In the genomic region with DNA sequence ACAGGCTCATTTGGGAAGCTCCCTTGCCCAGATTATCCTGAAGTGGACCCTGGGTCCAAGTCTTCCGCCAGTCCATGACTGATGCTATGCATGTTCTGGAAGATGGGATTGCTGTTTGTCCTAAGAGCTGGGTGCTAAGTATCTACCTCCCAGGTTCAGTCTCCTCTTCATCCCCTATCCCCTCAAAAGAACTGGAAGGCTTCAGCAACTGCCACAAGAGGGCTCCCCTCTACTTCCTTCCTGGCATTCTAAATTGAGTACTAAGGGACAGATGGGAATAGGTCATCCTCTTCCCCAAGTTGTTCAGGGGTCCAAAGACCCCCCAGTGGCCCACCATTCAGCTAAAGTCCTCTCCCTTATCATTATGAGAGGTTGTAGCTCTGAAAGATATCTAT, we compare ENCODE assay signal across 11 cellular contexts. TPM values are rescaled to one million over a fixed set of nuclear protein-coding genes. Genes with fewer than 3 reads are reported as not detected.
DNase-seq lines count a peak whose midpoint lies in the region; ATAC-seq, FAIRE-seq and TF ChIP-seq lines count a peak whose summit lies in the region.
"Had no signal": no experiment of that assay in that cellular context is flagged by ENCODE, and none has a peak within 500 bp of the region (broad histone marks: within the 10 kb centered on the region; RNA-seq: fewer than 3 reads in every experiment).

No MANE protein-coding gene starts in this region.

- H3K27me3 ChIP-seq in IMR-90 (ENCODE audit: control insufficient read depth, insufficient read depth, low read length) (no peaks in the 10 kb centered on the region), K562 (ENCODE audit: control insufficient read depth in 2 of 2, insufficient read depth in 2 of 2, low read length in 2 of 2) (no peaks in the 10 kb centered on the region), neural cell (ENCODE audit: insufficient read depth, low read depth, low read length) (no peaks in the 10 kb centered on the region), Karpas-422 (ENCODE audit: low read length) (no peaks in the 10 kb centered on the region)

- POLR2A ChIA-PET in IMR-90 (lab: Charles Lee; ENCODE audit: unreplicated experiment) (no interaction called here), K562 (lab: Yijun Ruan, JAX) (interaction anchor here (0.6 to 2.1 kb wide), 2 partner anchors 12 to 13 kb away, joined by 3 to 6 read pairs; no protein-coding TSS in a partner anchor)

- peaks cover 6% of the 10 kb centered on the region for H3K9me1 ChIP-seq in IMR-90 (ENCODE audit: insufficient read depth, low read length)
- H3K9me1 ChIP-seq in K562 (ENCODE audit: control insufficient read depth, insufficient read depth, low read length), result peaks cover 4% of the 10 kb centered on the region

- intact Hi-C loops in IMR-90 (cut with micrococcal nuclease), result no loop called here
- intact Hi-C loops in K562 (cut with micrococcal nuclease), result loop anchor here (5.0 kb wide), 1 partner anchor 53 kb away; no protein-coding TSS in a partner anchor

- H3K18ac ChIP-seq in IMR-90 (ENCODE audit: low read depth, low read length), result no peak overlapping the region

- no peak for FAIRE-seq in K562 (lab: Jason Lieb, UNC)

- H2BK15ac ChIP-seq in IMR-90 (ENCODE audit: low read depth, low read length), result no peak overlapping the region

- H4K8ac ChIP-seq in IMR-90 (ENCODE audit: low read depth in 2 of 2, low read length in 2 of 2), result no peak overlapping the region

- H3K9ac ChIP-seq in IMR-90 (ENCODE audit: low read depth, low read length) (no peak overlapping the region), K562 (ENCODE audit: insufficient read depth in 1 of 2, low read depth in 2 of 2, low read length in 2 of 2) (no peak overlapping the region), neural cell (ENCODE audit: low read length) (no peak overlapping the region), Karpas-422 (ENCODE audit: low read length) (no peak overlapping the region)

- CTCF ChIA-PET in IMR-90 (lab: Yijun Ruan, JAX), result interaction anchor here (0.9 kb wide), 1 partner anchor 30 kb away, joined by 4 read pairs; a partner anchor contains a TSS
- CTCF ChIA-PET in K562 (lab: Yijun Ruan, JAX; ENCODE audit: low intra/inter-chr PET ratio), result interaction anchor here (1.0 kb wide), 1 partner anchor 181 kb away, joined by 3 read pairs; no protein-coding TSS in a partner anchor

- H3K4ac ChIP-seq in IMR-90 (ENCODE audit: low read depth, low read length), result no peak overlapping the region

- no peak overlapping the region for H2AK5ac ChIP-seq in IMR-90 (ENCODE audit: low read depth, low read length)

- H3K79me1 ChIP-seq in IMR-90 (ENCODE audit: low read depth in 1 of 2, low read length in 2 of 2), result peaks cover 16 to 62% of the 10 kb centered on the region in 2 experiments; a peak in 3 of 4 replicates

- TF ChIP-seq CTCF in IMR-90 (conservative IDR thresholded peaks at IDR 0.05; ENCODE audit: low read depth, low read length) (peak; percentile 22; the same call in 1 of the 2 replicates), K562 (IDR thresholded peaks at IDR 0.05 in 2 of 3, conservative IDR thresholded peaks at IDR 0.05 in 1 of 3; ENCODE audit: insufficient read depth in 2 of 3, low read depth in 1 of 3, low read length in 3 of 3) (peak; percentile 36 to 56 (median 49); a peak in 3 of 6 replicates), neural cell (IDR thresholded peaks at IDR 0.05; ENCODE audit: poor library complexity, severe bottlenecking) (peak; percentile 26)

- peak; percentile 37 for DNase-seq in NCI-H82 (lab: John Stamatoyannopoulos, UW)
- DNase-seq in NCI-H82 treated with DMSO at 0.1 percent for 48 hours (lab: John Stamatoyannopoulos, UW; ENCODE audit: unreplicated experiment), result no peak
- DNase-seq in IMR-90, result no peak
- DNase-seq in K562 (ENCODE audit: extremely low read depth in 1 of 4, low spot score in 3 of 4), result peak; percentile 25 to 38 (median 32)
- no peak for DNase-seq in NCI-H1092 treated with DMSO at 0.1 percent for 48 hours (lab: John Stamatoyannopoulos, UW)
- DNase-seq in Karpas-422, result no peak
- DNase-seq: islet precursor cell; stimulated activated CD4-positive, alpha-beta T cell treated with anti-CD3 and anti-CD28 coated beads, Interleukin-2, amount 100 ng/mL, for 24 hours had no signal

- TF ChIP-seq EP300 in K562 (IDR thresholded peaks at IDR 0.05; ENCODE audit: low read length) (no peak), neural cell (conservative IDR thresholded peaks at IDR 0.05; ENCODE audit: poor library complexity, severe bottlenecking) (no peak)

- no peak overlapping the region for H4K5ac ChIP-seq in IMR-90 (ENCODE audit: low read depth, low read length)

- H2AK9ac ChIP-seq in IMR-90 (replicated peaks; ENCODE audit: low read depth, low read length, poor library complexity), result no peak overlapping the region

- H3K4me3 ChIP-seq in IMR-90 (ENCODE audit: insufficient read depth, low read depth, low read length), result no peak overlapping the region
- no peak overlapping the region for H3K4me3 ChIP-seq in K562
- no peak overlapping the region for H3K4me3 ChIP-seq in neural cell (ENCODE audit: low read length)
- no peak overlapping the region for H3K4me3 ChIP-seq in Karpas-422 (ENCODE audit: low read length)

- H3K79me2 ChIP-seq in K562 (ENCODE audit: control insufficient read depth, insufficient read depth, low read length) (no peaks in the 10 kb centered on the region), neural cell (replicated peaks; ENCODE audit: insufficient read depth, low read length) (no peaks in the 10 kb centered on the region), Karpas-422 (ENCODE audit: low read length) (0 out of 2 replicates have a peak, but pooled peaks cover 3% of the 10 kb centered on the region)

- no peak overlapping the region for H3K23ac ChIP-seq in IMR-90 (ENCODE audit: low read depth, low read length)

- no peak overlapping the region for H2BK120ac ChIP-seq in IMR-90 (ENCODE audit: low read depth, low read length)

- ATAC-seq in IMR-90 (ENCODE audit: low read depth) (no peak), K562 (peak; percentile 56; the same call in 2 of the 3 replicates), HG02571 (IDR thresholded peaks at IDR 0.05; ENCODE audit: unreplicated experiment) (no peak)

- no peak overlapping the region for H3K14ac ChIP-seq in IMR-90 (replicated peaks; ENCODE audit: low read depth, low read length)

- BruUV-seq in IMR-90 (replicated peaks; lab: Mats Ljungman, UMichigan) (no TSS peak), K562 (replicated peaks; lab: Mats Ljungman, UMichigan) (no TSS peak)

- in situ Hi-C loops in IMR-90 (cut with MboI; ENCODE audit: low sequenced_read_pairs) (no loop called here), K562 (cut with MboI) (no loop called here)

- H3K27ac ChIP-seq in IMR-90 (ENCODE audit: insufficient read depth, low read length) (no peak overlapping the region), K562 (ENCODE audit: extremely low read depth, low read depth, low read length) (no peak overlapping the region), neural cell (ENCODE audit: low read length) (no peak overlapping the region), Karpas-422 (ENCODE audit: low read length) (no peak overlapping the region)

- no peaks in the 10 kb centered on the region for H3K9me2 ChIP-seq in neural cell (ENCODE audit: insufficient read depth, low read length)
- no peaks in the 10 kb centered on the region for H3K9me2 ChIP-seq in Karpas-422 (replicated peaks; ENCODE audit: insufficient read depth, low read length)

- dilution Hi-C loops in IMR-90 (cut with HindIII; ENCODE audit: low sequenced_read_pairs, unreplicated experiment), result no loop called here

- H4K91ac ChIP-seq in IMR-90 (ENCODE audit: insufficient read depth, low read depth, low read length), result no peak overlapping the region

- no CpG with 5 or more reads among the region's 1 CpG for WGBS in IMR-90 (ENCODE audit: extremely low coverage in 2 of 2, insufficient read length in 1 of 2), 2 experiments
- WGBS in K562 (ENCODE audit: insufficient coverage, low coverage, missing lambda C conversion rate), result 100% methylated on average over 1 of the region's 1 CpG

- H4K20me1 ChIP-seq in IMR-90 (ENCODE audit: insufficient read depth, low read length) (peaks cover 42% of the 10 kb centered on the region), K562 (replicated peaks; ENCODE audit: control insufficient read depth, insufficient read depth, low read length) (peaks cover 10% of the 10 kb centered on the region; the same call in 1 of the 2 replicates), neural cell (ENCODE audit: insufficient read depth) (no peaks in the 10 kb centered on the region), Karpas-422 (ENCODE audit: insufficient read depth, low read depth, low read length) (peaks cover 6% of the 10 kb centered on the region; the same call in 1 of the 2 replicates)

- H2AFZ ChIP-seq in IMR-90 (replicated peaks; ENCODE audit: low read length, poor library complexity), result no peak overlapping the region
- no peak overlapping the region for H2AFZ ChIP-seq in K562 (ENCODE audit: low read depth, low read length)
- no peak overlapping the region for H2AFZ ChIP-seq in neural cell (ENCODE audit: low read depth, low read length)
- no peak overlapping the region for H2AFZ ChIP-seq in Karpas-422 (ENCODE audit: low read length)

- H3K9me3 ChIP-seq in IMR-90 (ENCODE audit: control insufficient read depth, insufficient read depth, low read length) (no peaks in the 10 kb centered on the region), K562 (replicated peaks; ENCODE audit: control insufficient read depth, insufficient read depth, low read depth, low read length) (no peaks in the 10 kb centered on the region), neural cell (ENCODE audit: low read length) (no peaks in the 10 kb centered on the region), Karpas-422 (ENCODE audit: low read length) (no peaks in the 10 kb centered on the region)

- peaks cover 52% of the 10 kb centered on the region for H3K36me3 ChIP-seq in IMR-90 (ENCODE audit: control insufficient read depth, insufficient read depth, low read length)
- H3K36me3 ChIP-seq in K562 (ENCODE audit: control insufficient read depth, insufficient read depth, low read length), result peaks cover 85% of the 10 kb centered on the region
- peaks cover 7% of the 10 kb centered on the region for H3K36me3 ChIP-seq in neural cell (ENCODE audit: insufficient read depth, low read length)
- H3K36me3 ChIP-seq in Karpas-422 (ENCODE audit: insufficient read depth, low read length), result peaks cover 35% of the 10 kb centered on the region; the same call in 1 of the 2 replicates

- TF ChIP-seq RAD21 in IMR-90 (IDR thresholded peaks at IDR 0.05; ENCODE audit: low read length) (no peak), K562 (CRISPR knock-in tag; conservative IDR thresholded peaks at IDR 0.05 in 1 of 2, IDR thresholded peaks at IDR 0.05 in 1 of 2) (peak in 1 of 2 experiments; percentile 28; a peak in 1 of 4 replicates), neural cell (conservative IDR thresholded peaks at IDR 0.05) (peak; percentile 25)

- no peak overlapping the region for H3K56ac ChIP-seq in IMR-90 (ENCODE audit: extremely low read depth, insufficient read depth, low read length)

- TF ChIP-seq POLR2A in IMR-90 (IDR thresholded peaks at IDR 0.05; ENCODE audit: low read depth, low read length), result no peak
- no peak for TF ChIP-seq POLR2A in K562 (conservative IDR thresholded peaks at IDR 0.05)

- no peak overlapping the region for H2BK5ac ChIP-seq in IMR-90 (ENCODE audit: low read depth, low read length, poor library complexity, severe bottlenecking)

- no peak overlapping the region for H2BK20ac ChIP-seq in IMR-90 (ENCODE audit: low read depth, low read length)

- H3K4me1 ChIP-seq in IMR-90 (ENCODE audit: control insufficient read depth, insufficient read depth, low read length) (peaks cover 8% of the 10 kb centered on the region), K562 (replicated peaks in 1 of 2; ENCODE audit: control insufficient read depth in 2 of 2, insufficient read depth in 2 of 2, low read length in 2 of 2) (no peaks in the 10 kb centered on the region; a peak in 1 of 5 replicates), Karpas-422 (ENCODE audit: low read length) (no peaks in the 10 kb centered on the region)

- H3K4me2 ChIP-seq in IMR-90 (ENCODE audit: low read depth, low read length) (no peak overlapping the region), K562 (ENCODE audit: insufficient read depth, low read length) (no peak overlapping the region), neural cell (ENCODE audit: low read length) (no peak overlapping the region), Karpas-422 (ENCODE audit: low read depth, low read length, poor library complexity, severe bottlenecking) (no peak overlapping the region)

- no peaks in the 10 kb centered on the region for H3F3A ChIP-seq in neural cell (ENCODE audit: insufficient read depth, low read length, poor library complexity, severe bottlenecking)

RNA-seq across cellular contexts. Expression of a gene that starts 9.0 kb away (rescaled TPM):
- total RNA-seq in IMR-90 (2012; rRNA removed), result 4.7 and 5.0 TPM in 2 replicates
- polyA plus RNA-seq in IMR-90 (2012; rRNA removed), result 40.0 and 44.1 TPM in 2 replicates
- 24.1 and 44.7 TPM in 2 replicates for polyA plus RNA-seq in IMR-90 (2012; cell fraction: cytosol; rRNA removed)
- 111 and 137 TPM in 2 replicates for polyA plus RNA-seq in IMR-90 (2012; cell fraction: nucleus; rRNA removed; ENCODE audit: low replicate concordance)
- 49.5 and 66.4 TPM in 2 replicates for total RNA-seq in K562 (2011; cell fraction: chromatin; rRNA removed; ENCODE audit: low replicate concordance)
- total RNA-seq in K562 (2011; cell fraction: nucleolus; rRNA removed), result 31.7 and 34.0 TPM in 2 replicates
- 46.3 and 64.2 TPM in 2 replicates for total RNA-seq in K562 (2011; cell fraction: nucleoplasm; rRNA removed)
- 2.3 TPM in 2 replicates for total RNA-seq in K562 (2014; rRNA removed)
- total RNA-seq in K562 (2014; rRNA removed; fragmentation: Illumina TruSeq; extraction: Trizol), result 5.4 and 6.6 TPM in 2 replicates
- total RNA-seq in K562 (2015; rRNA removed; fragmentation: Illumina TruSeq; extraction: Trizol), result 5.8 TPM in 2 replicates
- total RNA-seq in K562 (2021), result 6.8 and 7.4 TPM in 2 replicates
- 7.8 and 9.1 TPM in 2 replicates for polyA plus RNA-seq in K562 (2011; rRNA removed)
- polyA plus RNA-seq in K562 (2011; cell fraction: cytosol; rRNA removed), result 4.4 and 4.5 TPM in 2 replicates
- 24.8 and 36.7 TPM in 2 replicates for polyA plus RNA-seq in K562 (2011; cell fraction: nucleus; rRNA removed)
- 5.0 and 5.9 TPM in 2 replicates for polyA plus RNA-seq in K562 (2012)
- polyA plus RNA-seq in K562 (2014; fragmentation: Illumina TruSeq; extraction: Trizol), result 5.3 and 5.6 TPM in 2 replicates
- 1 to 10 TPM; 1.6 to 3.3 TPM for polyA plus RNA-seq in K562 (2014; fragmentation: Nextera tagmentation; extraction: Ambion mirVana)
- 7.4 and 8.2 TPM in 2 replicates for polyA plus RNA-seq in K562 (2014; rRNA removed)
- 7.7 and 7.9 TPM in 2 replicates for polyA minus RNA-seq in K562 (2011; rRNA and poly(A)+ RNA removed)
- 4.7 and 5.7 TPM in 2 replicates for polyA minus RNA-seq in K562 (2011; cell fraction: cytosol; rRNA and poly(A)+ RNA removed)
- polyA minus RNA-seq in K562 (2011; cell fraction: nucleus; rRNA and poly(A)+ RNA removed), result 8.1 and 10.2 TPM in 2 replicates
- 24.5 and 24.9 TPM in 2 replicates for polyA plus RNA-seq in neural cell
- polyA minus RNA-seq in neural cell, result 20.1 and 23.6 TPM in 2 replicates
- total RNA-seq in Karpas-422 (2014; rRNA removed; shearing (Covaris generic); ENCODE audit: low replicate concordance), result 22.0 and 29.8 TPM in 2 replicates

RNA-seq across cellular contexts. Expression of a gene that starts 23.0 kb away (rescaled TPM):
- 97.7 and 103 TPM in 2 replicates for total RNA-seq in IMR-90 (2012; rRNA removed)
- 198 and 222 TPM in 2 replicates for polyA plus RNA-seq in IMR-90 (2012; rRNA removed)
- 112 and 114 TPM in 2 replicates for polyA plus RNA-seq in IMR-90 (2012; cell fraction: cytosol; rRNA removed)
- polyA plus RNA-seq in IMR-90 (2012; cell fraction: nucleus; rRNA removed; ENCODE audit: low replicate concordance), result 92.4 and 160 TPM in 2 replicates
- 131 and 142 TPM in 2 replicates for total RNA-seq in K562 (2011; cell fraction: chromatin; rRNA removed; ENCODE audit: low replicate concordance)
- total RNA-seq in K562 (2011; cell fraction: nucleolus; rRNA removed), result 50.7 and 57.0 TPM in 2 replicates
- total RNA-seq in K562 (2011; cell fraction: nucleoplasm; rRNA removed), result 82.6 and 115 TPM in 2 replicates
- 45.8 and 62.4 TPM in 2 replicates for total RNA-seq in K562 (2014; rRNA removed)
- 53.7 and 56.2 TPM in 2 replicates for total RNA-seq in K562 (2014; rRNA removed; fragmentation: Illumina TruSeq; extraction: Trizol)
- total RNA-seq in K562 (2015; rRNA removed; fragmentation: Illumina TruSeq; extraction: Trizol), result 64.4 and 64.9 TPM in 2 replicates
- 130 and 132 TPM in 2 replicates for total RNA-seq in K562 (2021)
- 126 and 170 TPM in 2 replicates for polyA plus RNA-seq in K562 (2011; rRNA removed)
- 111 and 156 TPM in 2 replicates for polyA plus RNA-seq in K562 (2011; cell fraction: cytosol; rRNA removed)
- polyA plus RNA-seq in K562 (2011; cell fraction: nucleus; rRNA removed), result 78.0 and 79.8 TPM in 2 replicates
- 85.5 and 106 TPM in 2 replicates for polyA plus RNA-seq in K562 (2012)
- polyA plus RNA-seq in K562 (2014; fragmentation: Illumina TruSeq; extraction: Trizol), result 85.5 and 90.9 TPM in 2 replicates
- 1 to 10 TPM; 5.9 to 7.4 TPM for polyA plus RNA-seq in K562 (2014; fragmentation: Nextera tagmentation; extraction: Ambion mirVana)
- 68.6 and 76.7 TPM in 2 replicates for polyA plus RNA-seq in K562 (2014; rRNA removed)
- polyA minus RNA-seq in K562 (2011; rRNA and poly(A)+ RNA removed), result 136 and 155 TPM in 2 replicates
- 46.3 and 59.6 TPM in 2 replicates for polyA minus RNA-seq in K562 (2011; cell fraction: cytosol; rRNA and poly(A)+ RNA removed)
- polyA minus RNA-seq in K562 (2011; cell fraction: nucleus; rRNA and poly(A)+ RNA removed), result 21.4 and 33.9 TPM in 2 replicates
- polyA plus RNA-seq in neural cell, result 114 TPM in 2 replicates
- 94.0 and 108 TPM in 2 replicates for polyA minus RNA-seq in neural cell
- total RNA-seq in Karpas-422 (2014; rRNA removed; shearing (Covaris generic); ENCODE audit: low replicate concordance), result 51.7 and 57.5 TPM in 2 replicates

RNA-seq across cellular contexts. Expression of a gene that starts 37.2 kb away (rescaled TPM):
- under 0.01 TPM in 2 replicates for total RNA-seq in IMR-90 (2012; rRNA removed)
- polyA plus RNA-seq in IMR-90 (2012; rRNA removed), result 0.26 and 0.53 TPM in 2 replicates
- 0.37 and 0.53 TPM in 2 replicates for polyA plus RNA-seq in IMR-90 (2012; cell fraction: cytosol; rRNA removed)
- polyA plus RNA-seq in IMR-90 (2012; cell fraction: nucleus; rRNA removed; ENCODE audit: low replicate concordance), result 1.4 and 1.9 TPM in 2 replicates
- total RNA-seq in K562 (2011; cell fraction: chromatin; rRNA removed; ENCODE audit: low replicate concordance), result 2.0 and 6.4 TPM in 2 replicates
- 4.9 and 7.2 TPM in 2 replicates for total RNA-seq in K562 (2011; cell fraction: nucleolus; rRNA removed)
- 5.2 and 7.3 TPM in 2 replicates for total RNA-seq in K562 (2011; cell fraction: nucleoplasm; rRNA removed)
- 2.1 and 2.4 TPM in 2 replicates for total RNA-seq in K562 (2014; rRNA removed)
- total RNA-seq in K562 (2014; rRNA removed; fragmentation: Illumina TruSeq; extraction: Trizol), result 1.2 and 1.3 TPM in 2 replicates
- total RNA-seq in K562 (2015; rRNA removed; fragmentation: Illumina TruSeq; extraction: Trizol), result 0.53 and 0.69 TPM in 2 replicates
- total RNA-seq in K562 (2021), result 2.4 and 2.6 TPM in 2 replicates
- 1.8 and 2.2 TPM in 2 replicates for polyA plus RNA-seq in K562 (2011; rRNA removed)
- polyA plus RNA-seq in K562 (2011; cell fraction: cytosol; rRNA removed), result 1.6 and 4.7 TPM in 2 replicates
- 2.0 and 3.0 TPM in 2 replicates for polyA plus RNA-seq in K562 (2011; cell fraction: nucleus; rRNA removed)
- 0.69 and 1.0 TPM in 2 replicates for polyA plus RNA-seq in K562 (2012)
- polyA plus RNA-seq in K562 (2014; fragmentation: Illumina TruSeq; extraction: Trizol), result 1.8 and 1.9 TPM in 2 replicates
- polyA plus RNA-seq in K562 (2014; fragmentation: Nextera tagmentation; extraction: Ambion mirVana), result under 1 TPM; 0.25 to 0.31 TPM
- polyA plus RNA-seq in K562 (2014; rRNA removed), result 0.91 and 2.3 TPM in 2 replicates
- polyA minus RNA-seq in K562 (2011; rRNA and poly(A)+ RNA removed), result 1.0 and 1.4 TPM in 2 replicates
- 1.2 and 2.3 TPM in 2 replicates for polyA minus RNA-seq in K562 (2011; cell fraction: cytosol; rRNA and poly(A)+ RNA removed)
- polyA minus RNA-seq in K562 (2011; cell fraction: nucleus; rRNA and poly(A)+ RNA removed), result 2.0 and 2.6 TPM in 2 replicates
- polyA plus RNA-seq in neural cell, result 0.92 and 1.2 TPM in 2 replicates
- 0.73 TPM in 1 of 2 replicates, not detected in the other for polyA minus RNA-seq in neural cell
- total RNA-seq in Karpas-422 (2014; rRNA removed; shearing (Covaris generic); ENCODE audit: low replicate concordance), result 0.61 and 1.0 TPM in 2 replicates

RNA-seq across cellular contexts. Expression of a gene that starts 43.8 kb away (rescaled TPM):
- total RNA-seq in IMR-90 (2012; rRNA removed) (not detected in 2 replicates), K562 (2014; rRNA removed) (not detected in 2 replicates), K562 (2014; rRNA removed; fragmentation: Illumina TruSeq; extraction: Trizol) (not detected in 2 replicates), K562 (2015; rRNA removed; fragmentation: Illumina TruSeq; extraction: Trizol) (not detected in 2 replicates), K562 (2021) (not detected in 2 replicates)
- polyA plus RNA-seq in IMR-90 (2012; rRNA removed) (not detected in 2 replicates), K562 (2011; rRNA removed) (not detected in 2 replicates), K562 (2014; fragmentation: Illumina TruSeq; extraction: Trizol) (not detected in 2 replicates), K562 (2014; fragmentation: Nextera tagmentation; extraction: Ambion mirVana) (not detected), K562 (2014; rRNA removed) (0.38 TPM in 1 of 2 replicates, not detected in the other), neural cell (not detected in 2 replicates)
- not detected in 2 replicates for polyA plus RNA-seq in IMR-90 (2012; cell fraction: cytosol; rRNA removed)
- polyA plus RNA-seq in IMR-90 (2012; cell fraction: nucleus; rRNA removed; ENCODE audit: low replicate concordance), result 0.08 TPM in 1 of 2 replicates, not detected in the other
- not detected in 2 replicates for total RNA-seq in K562 (2011; cell fraction: chromatin; rRNA removed; ENCODE audit: low replicate concordance)
- total RNA-seq in K562 (2011; cell fraction: nucleolus; rRNA removed), result not detected in 2 replicates
- total RNA-seq in K562 (2011; cell fraction: nucleoplasm; rRNA removed), result not detected in 2 replicates
- not detected in 2 replicates for polyA plus RNA-seq in K562 (2011; cell fraction: cytosol; rRNA removed)
- polyA plus RNA-seq in K562 (2011; cell fraction: nucleus; rRNA removed), result not detected in 2 replicates
- not detected in 2 replicates for polyA plus RNA-seq in K562 (2012)
- polyA minus RNA-seq in K562 (2011; rRNA and poly(A)+ RNA removed), result not detected in 2 replicates
- polyA minus RNA-seq in K562 (2011; cell fraction: cytosol; rRNA and poly(A)+ RNA removed), result not detected in 2 replicates
- not detected in 2 replicates for polyA minus RNA-seq in K562 (2011; cell fraction: nucleus; rRNA and poly(A)+ RNA removed)
- not detected in 2 replicates for polyA minus RNA-seq in neural cell
- total RNA-seq in Karpas-422 (2014; rRNA removed; shearing (Covaris generic); ENCODE audit: low replicate concordance), result not detected in 2 replicates
- total RNA-seq: T-helper 2 cell treated with Interferon-gamma antibody and Interleukin-4, amounts not matched to agents 100 ng/mL and 5 ng/mL, for 36 hours had no signal

Comparison
In these comparisons a context has a peak if more than half of its experiments do, and no peak if none do; other contexts are left out.
1. DNase-seq: peak in NCI-H82 (single experiment) and K562 (4 of 4); none in NCI-H82 treated with DMSO at 0.1 percent for 48 hours (single experiment), IMR-90 (single experiment), NCI-H1092 treated with DMSO at 0.1 percent for 48 hours (single experiment) and Karpas-422 (single experiment).
2. Peak in every context shown above with its lines, with median percentiles within 50 percentile points of each other: CTCF ChIP-seq.